13 cellular contexts compared by ENCODE assay signal in genomic region chr1:17201201-17202021, GRCh38. TPM values are rescaled to one million over a fixed set of nuclear protein-coding genes. Genes with fewer than 3 reads are reported as not detected.
DNase-seq lines count a peak whose midpoint lies in the region; ATAC-seq, FAIRE-seq and TF ChIP-seq lines count a peak whose summit lies in the region.
"Had no signal": no experiment of that assay in that cellular context is flagged by ENCODE, and none has a peak within 500 bp of the region (broad histone marks: within the 10 kb centered on the region; RNA-seq: fewer than 3 reads in every experiment).

No MANE protein-coding gene starts in this region.

- H3K4me3 Mint-ChIP-seq in astrocyte (ENCODE audit: unreplicated experiment) (no peak overlapping the region), nephron progenitor cell (peak overlapping the region; percentile 37)

- H3K4me3 ChIP-seq in astrocyte (ENCODE audit: insufficient read depth, low read depth, low read length) (no peak overlapping the region), HepG2 (replicated peaks in 1 of 3; ENCODE audit: insufficient read depth in 1 of 3, low read depth in 2 of 3, low read length in 3 of 3) (no peak overlapping the region)

- no peaks in the 10 kb centered on the region for H4K20me1 ChIP-seq in astrocyte (ENCODE audit: insufficient read depth, low read length)
- no peaks in the 10 kb centered on the region for H4K20me1 ChIP-seq in HepG2 (ENCODE audit: insufficient read depth, low read length)

- H3K9me3 Mint-ChIP-seq in astrocyte (ENCODE audit: unreplicated experiment) (no peaks in the 10 kb centered on the region), nephron progenitor cell (no peaks in the 10 kb centered on the region)

- 20% methylated on average over 9 of the region's 9 CpGs for WGBS in HepG2 (ENCODE audit: low lambda C conversion rate)

- H3K36me3 Mint-ChIP-seq in astrocyte (ENCODE audit: low read depth, unreplicated experiment) (no peaks in the 10 kb centered on the region), nephron progenitor cell (ENCODE audit: low read depth) (no peaks in the 10 kb centered on the region)

- no peak for FAIRE-seq in astrocyte (lab: Jason Lieb, UNC)
- no peak for FAIRE-seq in HepG2 (lab: Jason Lieb, UNC)
- FAIRE-seq: D721Med had no signal

- BruUV-seq in HepG2 (replicated peaks; lab: Mats Ljungman, UMichigan) = no TSS peak

- TF ChIP-seq RAD21 in HepG2 (CRISPR knock-in tag; IDR thresholded peaks at IDR 0.05) = no peak

- no peak overlapping the region for H3K9ac ChIP-seq in astrocyte (ENCODE audit: low read length)
- no peak overlapping the region for H3K9ac ChIP-seq in HepG2 (ENCODE audit: insufficient read depth, low read depth, low read length)

- CTCF ChIA-PET in HepG2 (lab: Yijun Ruan, JAX; ENCODE audit: low intra/inter-chr PET ratio, low total read pairs) = no interaction called here

- H3K27me3 Mint-ChIP-seq in astrocyte (ENCODE audit: low read depth, unreplicated experiment) = peaks cover 23% of the 10 kb centered on the region
- peaks cover 30% of the 10 kb centered on the region for H3K27me3 Mint-ChIP-seq in nephron progenitor cell (ENCODE audit: low read depth, poor library complexity)

- peak; percentile 35 for DNase-seq in Caki2 (ENCODE audit: low read depth)
- peak; percentile 47 for DNase-seq in RPMI7951 (ENCODE audit: low read depth)
- no peak for DNase-seq in astrocyte (ENCODE audit: low read depth)
- peak; percentile 18 for DNase-seq in nephron progenitor cell
- DNase-seq in NCI-H524 (lab: John Stamatoyannopoulos, UW) = no peak
- no peak for DNase-seq in HepG2 (ENCODE audit: low spot score)
- DNase-seq: NCI-H526, SW 1271 had no signal

- H2AFZ ChIP-seq in astrocyte (ENCODE audit: low read depth, low read length) (no peak overlapping the region), HepG2 (ENCODE audit: low read length) (no peak overlapping the region)

- TF ChIP-seq CTCF in astrocyte (IDR thresholded peaks at IDR 0.05; ENCODE audit: insufficient read depth, low read depth, low read length) = no peak
- no peak for TF ChIP-seq CTCF in nephron progenitor cell (IDR thresholded peaks at IDR 0.05)
- no peak for TF ChIP-seq CTCF in HepG2 (CRISPR knock-in tag; IDR thresholded peaks at IDR 0.05)

- H3K79me2 ChIP-seq in astrocyte (ENCODE audit: insufficient read depth, low read length) (no peaks in the 10 kb centered on the region), HepG2 (ENCODE audit: insufficient read depth, low read length) (no peaks in the 10 kb centered on the region)

- H3K9me3 ChIP-seq in astrocyte (ENCODE audit: insufficient read depth, low read depth, low read length) (no peaks in the 10 kb centered on the region), HepG2 (ENCODE audit: low read length) (no peaks in the 10 kb centered on the region)

- peak overlapping the region; percentile 34 for H3K4me2 ChIP-seq in astrocyte (ENCODE audit: low read length)
- no peak overlapping the region for H3K4me2 ChIP-seq in HepG2 (ENCODE audit: low read depth, low read length)

- TF ChIP-seq EP300 in HepG2 (IDR thresholded peaks at IDR 0.05; ENCODE audit: low read depth in 2 of 2, low read length in 2 of 2) (no peak), HepG2 (CRISPR knock-in tag; IDR thresholded peaks at IDR 0.05; ENCODE audit: borderline replicate concordance) (no peak)

- H3K27ac Mint-ChIP-seq in astrocyte (ENCODE audit: unreplicated experiment) (peak overlapping the region; percentile 59), nephron progenitor cell (no peak overlapping the region)

- H3K27ac ChIP-seq in astrocyte (ENCODE audit: low read depth, low read length) (no peak overlapping the region), HepG2 (ENCODE audit: extremely low read length, insufficient read depth, low read length) (no peak overlapping the region)

- POLR2A ChIA-PET in HepG2 (lab: Yijun Ruan, JAX) = no interaction called here

- H3K4me1 Mint-ChIP-seq in astrocyte (ENCODE audit: low read depth, unreplicated experiment) = peaks cover 12% of the 10 kb centered on the region
- peaks cover 61% of the 10 kb centered on the region for H3K4me1 Mint-ChIP-seq in nephron progenitor cell

- no peaks in the 10 kb centered on the region for H3K27me3 ChIP-seq in astrocyte (ENCODE audit: insufficient read depth, low read length)
- H3K27me3 ChIP-seq in HepG2 (ENCODE audit: control insufficient read depth in 1 of 2, insufficient read depth in 2 of 2, low read length in 2 of 2) = peaks cover 0 to 5% of the 10 kb centered on the region in 2 experiments; a peak in 2 of 5 replicates

- intact Hi-C loops in HepG2 (cut with micrococcal nuclease; ENCODE audit: unreplicated experiment) = no loop called here

- no peak for ATAC-seq in HepG2
- no peak for ATAC-seq in GM18498 (IDR thresholded peaks at IDR 0.05; ENCODE audit: unreplicated experiment)
- no peak for ATAC-seq in GM21619 (IDR thresholded peaks at IDR 0.05; ENCODE audit: unreplicated experiment)

- no peak for TF ChIP-seq POLR2A in HepG2 (IDR thresholded peaks at IDR 0.05; ENCODE audit: insufficient read depth in 1 of 2, low read depth in 2 of 2, low read length in 2 of 2)

- H3K4me1 ChIP-seq in astrocyte (ENCODE audit: insufficient read depth, low read length) (peaks cover 21% of the 10 kb centered on the region), HepG2 (ENCODE audit: insufficient read depth, low read length) (0 out of 2 replicates have a peak, but pooled peaks cover 10% of the 10 kb centered on the region)

- no peaks in the 10 kb centered on the region for H3K36me3 ChIP-seq in astrocyte (ENCODE audit: insufficient read depth, low read length)
- no peaks in the 10 kb centered on the region for H3K36me3 ChIP-seq in HepG2 (replicated peaks in 1 of 2; ENCODE audit: control insufficient read depth in 1 of 2, insufficient read depth in 2 of 2, low read length in 2 of 2)

- in situ Hi-C loops in Caki2 (cut with HindIII; ENCODE audit: low pct_unique_long_range_greater_than_20kb, low sequenced_read_pairs) = no loop called here
- in situ Hi-C loops in HepG2 (cut with HindIII; ENCODE audit: extremely low pct_ligation_motif_present, low pct_unique_long_range_greater_than_20kb) = no loop called here

TF ChIP-seq in HepG2, 621 proteins besides CTCF, POLR2A, EP300 and RAD21 (continues in another document):
- no peak for TF ChIP-seq ZNF207 (IDR thresholded peaks at IDR 0.05; ENCODE audit: borderline replicate concordance)
- no peak for TF ChIP-seq RFX3 (CRISPR knock-in tag; IDR thresholded peaks at IDR 0.05)

RNA-seq across cellular contexts. Expression of gene PADI1, which starts 3.5 kb away (rescaled TPM):
- 4.4 and 7.2 TPM in 2 replicates for total RNA-seq in Caki2 (2014; rRNA removed; shearing (Covaris generic); ENCODE audit: low replicate concordance)
- total RNA-seq in RPMI7951 (2014; rRNA removed; shearing (Covaris generic)) = 1.9 and 2.4 TPM in 2 replicates
- not detected in 2 replicates for total RNA-seq in astrocyte
- not detected in 2 replicates for total RNA-seq in HepG2 (2016; rRNA removed; fragmentation: Illumina TruSeq; extraction: Trizol)
- total RNA-seq in HepG2 (2016; cell fraction: cytosol; rRNA removed; fragmentation: Illumina TruSeq; extraction: Trizol; ENCODE audit: low read depth) = not detected in 2 replicates
- not detected in 2 replicates for total RNA-seq in HepG2 (2016; cell fraction: insoluble cytoplasmic fraction; rRNA removed; fragmentation: Illumina TruSeq; extraction: Trizol)
- total RNA-seq in HepG2 (2016; cell fraction: membrane; rRNA removed; fragmentation: Illumina TruSeq; extraction: Trizol) = not detected in 2 replicates
- total RNA-seq in HepG2 (2016; cell fraction: nucleus; rRNA removed; fragmentation: Illumina TruSeq; extraction: Trizol) = not detected in 2 replicates
- not detected in 2 replicates for polyA plus RNA-seq in HepG2 (2011; rRNA removed)
- polyA plus RNA-seq in HepG2 (2011; cell fraction: cytosol; rRNA removed) = not detected in 2 replicates
- polyA plus RNA-seq in HepG2 (2011; cell fraction: nucleus; rRNA removed) = 0.05 TPM in 1 of 2 replicates, not detected in the other
- polyA plus RNA-seq in HepG2 (2012) = not detected in 2 replicates
- not detected in 2 replicates for polyA plus RNA-seq in HepG2 (2016; cell fraction: cytosol; fragmentation: Illumina TruSeq; extraction: Trizol; ENCODE audit: low read depth)
- polyA plus RNA-seq in HepG2 (2016; cell fraction: insoluble cytoplasmic fraction; fragmentation: Illumina TruSeq; extraction: Trizol; ENCODE audit: low read depth) = not detected in 2 replicates
- polyA plus RNA-seq in HepG2 (2016; cell fraction: membrane; fragmentation: Illumina TruSeq; extraction: Trizol; ENCODE audit: low read depth) = not detected in 2 replicates
- not detected in 2 replicates for polyA plus RNA-seq in HepG2 (2016; cell fraction: nucleus; fragmentation: Illumina TruSeq; extraction: Trizol; ENCODE audit: insufficient read depth, low read depth)
- 0.44 TPM in 1 of 2 replicates, not detected in the other for polyA minus RNA-seq in HepG2 (2011; rRNA and poly(A)+ RNA removed; ENCODE audit: low replicate concordance)
- polyA minus RNA-seq in HepG2 (2011; cell fraction: cytosol; rRNA and poly(A)+ RNA removed) = not detected in 2 replicates
- polyA minus RNA-seq in HepG2 (2011; cell fraction: nucleus; rRNA and poly(A)+ RNA removed) = not detected in 2 replicates
- total RNA-seq: skeletal muscle tissue had no signal

RNA-seq across cellular contexts. Expression of gene PADI3, which starts 47.5 kb away (rescaled TPM):
- 82.9 and 83.2 TPM in 2 replicates for total RNA-seq in Caki2 (2014; rRNA removed; shearing (Covaris generic); ENCODE audit: low replicate concordance)
- 44.9 and 48.8 TPM in 2 replicates for total RNA-seq in RPMI7951 (2014; rRNA removed; shearing (Covaris generic))
- total RNA-seq in astrocyte (0.09 TPM in 1 of 2 replicates, not detected in the other), HepG2 (2016; rRNA removed; fragmentation: Illumina TruSeq; extraction: Trizol) (not detected in 2 replicates)
- total RNA-seq in HepG2 (2016; cell fraction: cytosol; rRNA removed; fragmentation: Illumina TruSeq; extraction: Trizol; ENCODE audit: low read depth) = not detected in 2 replicates
- total RNA-seq in HepG2 (2016; cell fraction: insoluble cytoplasmic fraction; rRNA removed; fragmentation: Illumina TruSeq; extraction: Trizol) = not detected in 2 replicates
- not detected in 2 replicates for total RNA-seq in HepG2 (2016; cell fraction: membrane; rRNA removed; fragmentation: Illumina TruSeq; extraction: Trizol)
- total RNA-seq in HepG2 (2016; cell fraction: nucleus; rRNA removed; fragmentation: Illumina TruSeq; extraction: Trizol) = not detected in 2 replicates
- polyA plus RNA-seq in HepG2 (2011; rRNA removed) = not detected in 2 replicates
- polyA plus RNA-seq in HepG2 (2011; cell fraction: cytosol; rRNA removed) = not detected in 2 replicates
- not detected in 2 replicates for polyA plus RNA-seq in HepG2 (2011; cell fraction: nucleus; rRNA removed)
- polyA plus RNA-seq in HepG2 (2012) = not detected in 2 replicates
- not detected in 2 replicates for polyA plus RNA-seq in HepG2 (2016; cell fraction: cytosol; fragmentation: Illumina TruSeq; extraction: Trizol; ENCODE audit: low read depth)
- not detected in 2 replicates for polyA plus RNA-seq in HepG2 (2016; cell fraction: insoluble cytoplasmic fraction; fragmentation: Illumina TruSeq; extraction: Trizol; ENCODE audit: low read depth)
- not detected in 2 replicates for polyA plus RNA-seq in HepG2 (2016; cell fraction: membrane; fragmentation: Illumina TruSeq; extraction: Trizol; ENCODE audit: low read depth)
- not detected in 2 replicates for polyA plus RNA-seq in HepG2 (2016; cell fraction: nucleus; fragmentation: Illumina TruSeq; extraction: Trizol; ENCODE audit: insufficient read depth, low read depth)
- 0.05 TPM in 1 of 2 replicates, not detected in the other for polyA minus RNA-seq in HepG2 (2011; rRNA and poly(A)+ RNA removed; ENCODE audit: low replicate concordance)
- polyA minus RNA-seq in HepG2 (2011; cell fraction: cytosol; rRNA and poly(A)+ RNA removed) = not detected in 2 replicates
- polyA minus RNA-seq in HepG2 (2011; cell fraction: nucleus; rRNA and poly(A)+ RNA removed) = not detected in 2 replicates
- total RNA-seq: glomerular endothelial cell, skeletal muscle tissue had no signal

Comparison
In these comparisons a context has a peak if more than half of its experiments do, and no peak if none do; other contexts are left out.
1. DNase-seq: peak in Caki2 (single experiment), RPMI7951 (single experiment) and nephron progenitor cell (single experiment); none in astrocyte (single experiment), NCI-H524 (0 of 2) and HepG2 (single experiment).
2. RNA of gene PADI3, which starts 47.5 kb away (total RNA-seq): 82.9 to 83.2 TPM in Caki2 and 44.9 to 48.8 TPM in RPMI7951; 0.09 TPM in astrocyte and not detected in HepG2; every median in the first group is over 10 times any median in the second.